ENCODE assay signal across 19 cellular contexts in the genomic region with DNA sequence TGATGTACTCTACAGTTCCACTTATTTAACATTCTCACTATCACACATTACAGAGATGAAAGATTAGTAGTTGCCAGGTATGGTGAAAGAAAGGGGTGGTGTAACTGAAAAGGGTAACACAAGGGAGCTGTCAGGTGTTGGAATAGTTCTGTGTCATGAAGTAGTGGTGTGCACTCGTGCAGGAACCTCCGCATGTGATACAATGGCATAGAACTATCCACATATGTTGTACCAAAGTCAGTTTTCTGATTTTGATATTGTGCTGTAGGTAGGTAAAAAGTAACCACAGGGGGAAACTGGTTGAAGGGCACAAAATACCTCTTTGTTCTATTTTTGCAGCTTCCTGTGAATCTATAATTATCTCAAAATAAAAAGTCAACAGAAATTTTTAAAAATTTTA. TPM values are rescaled to one million over a fixed set of nuclear protein-coding genes. Genes with fewer than 3 reads are reported as not detected.
DNase-seq lines count a peak whose midpoint lies in the region; ATAC-seq and TF ChIP-seq lines count a peak whose summit lies in the region.
"Had no signal": no experiment of that assay in that cellular context is flagged by ENCODE, and none has a peak within 500 bp of the region (broad histone marks: within the 10 kb centered on the region; RNA-seq: fewer than 3 reads in every experiment).

No MANE protein-coding gene starts in this region.

- H3K27me3 Mint-ChIP-seq in activated B cell treated with CpG ODN at 0.5 μM for 24 hours: no peaks in the 10 kb centered on the region
- H3K27me3 Mint-ChIP-seq in naive thymus-derived CD8-positive, alpha-beta T cell: peaks cover 0 to 2% (median 0%) of the 10 kb centered on the region in 5 donors

- peaks cover 2% of the 10 kb centered on the region for H3K36me3 Mint-ChIP-seq in activated B cell treated with CpG ODN at 0.5 μM for 24 hours (ENCODE audit: low read depth)
- H3K36me3 Mint-ChIP-seq in naive thymus-derived CD8-positive, alpha-beta T cell: peaks cover 0 to 2% (median 2%) of the 10 kb centered on the region in 3 donors

- peaks cover 67% of the 10 kb centered on the region for H3K4me1 Mint-ChIP-seq in activated B cell treated with CpG ODN at 0.5 μM for 24 hours
- H3K4me1 Mint-ChIP-seq in naive thymus-derived CD8-positive, alpha-beta T cell: peaks cover 9 to 40% (median 15%) of the 10 kb centered on the region in 4 donors

- no peaks in the 10 kb centered on the region for H3K9me2 ChIP-seq in DOHH2 (replicated peaks; ENCODE audit: control insufficient read depth, low read length)

- H3K4me3 ChIP-seq in DOHH2 (ENCODE audit: low read length): peak overlapping the region; percentile 40
- H3K4me3 ChIP-seq: K562, SJCRH30 had no signal

- no peaks in the 10 kb centered on the region for H4K20me1 ChIP-seq in DOHH2 (ENCODE audit: control insufficient read depth, insufficient read depth, low read depth, low read length)

- ATAC-seq in GM21723 (IDR thresholded peaks at IDR 0.05; ENCODE audit: unreplicated experiment): peak; percentile 50
- ATAC-seq in activated B cell treated with CpG ODN at 0.5 μM for 24 hours (ENCODE audit: low read depth): peak; percentile 35
- ATAC-seq in naive thymus-derived CD8-positive, alpha-beta T cell: peak; percentile 42 to 82
- no peak for ATAC-seq in GM18520 (IDR thresholded peaks at IDR 0.05; ENCODE audit: unreplicated experiment)
- ATAC-seq: K562 had no signal

- H3K9me3 Mint-ChIP-seq in activated B cell treated with CpG ODN at 0.5 μM for 24 hours: peaks cover 12% of the 10 kb centered on the region
- H3K9me3 Mint-ChIP-seq in naive thymus-derived CD8-positive, alpha-beta T cell: peaks cover 0 to 15% (median 4%) of the 10 kb centered on the region in 9 donors

- peak overlapping the region; percentile 65 for H3K27ac ChIP-seq in DOHH2 (ENCODE audit: low read depth, low read length)
- H3K27ac ChIP-seq: RWPE1, SJCRH30 had no signal

- peak overlapping the region; percentile 36 for H3K4me3 Mint-ChIP-seq in activated B cell treated with CpG ODN at 0.5 μM for 24 hours
- H3K4me3 Mint-ChIP-seq in naive thymus-derived CD8-positive, alpha-beta T cell: peak overlapping the region in 9 of 10 donors; percentile 31 to 79 (median 65)

- TF ChIP-seq CTCF in DOHH2 (IDR thresholded peaks at IDR 0.05; ENCODE audit: low read depth, low read length, poor library complexity, severe bottlenecking) (no peak), activated B cell treated with CpG ODN at 0.5 μM for 24 hours (IDR thresholded peaks at IDR 0.05) (no peak)

- POLR2A ChIA-PET in activated B cell treated with CpG ODN at 0.5 μM for 24 hours (lab: Charles Lee): interaction anchor here (0.7 to 1.2 kb wide), 3 partner anchors 12 to 97 kb away, joined by 5 to 8 read pairs (median 6); a partner anchor contains a TSS
- POLR2A ChIA-PET in naive thymus-derived CD8-positive, alpha-beta T cell (lab: Charles Lee): interaction anchor here (0.8 to 1.0 kb wide), 2 partner anchors 24 to 54 kb away, joined by 3 to 9 read pairs; a partner anchor contains a TSS

- no peak for DNase-seq in activated B cell treated with CpG ODN at 0.5 μM for 24 hours
- DNase-seq in naive thymus-derived CD8-positive, alpha-beta T cell: peak in 2 of 10 donors; percentile 21
- DNase-seq in cerebellum (ENCODE audit: low spot score): no peak
- DNase-seq in central memory CD4-positive, alpha-beta T cell: no peak
- DNase-seq: ACHN; AML-193; DND-41; GDM1; NCI-H1417 treated with DMSO at 0.1 percent for 48 hours; NCI-H1930; NCI-H2171 treated with DMSO at 0.1 percent for 48 hours; NCI-H446 treated with DMSO at 0.1 percent for 48 hours; NK-92 treated with Interleukin-12 subunit alpha and Interleukin-12 subunit beta, amount 100 ng/mL, for 24 hours; SJCRH30 had no signal

- intact Hi-C loops in activated B cell treated with CpG ODN at 0.5 μM for 24 hours (cut with micrococcal nuclease): loop anchor here (5.0 to 10.0 kb wide), 2 partner anchors 35 to 52 kb away; a partner anchor contains a TSS

- H3K27ac Mint-ChIP-seq in activated B cell treated with CpG ODN at 0.5 μM for 24 hours: peak overlapping the region; percentile 32
- peak overlapping the region in 5 of 10 donors; percentile 1 to 67 (median 38) for H3K27ac Mint-ChIP-seq in naive thymus-derived CD8-positive, alpha-beta T cell

- H3F3A ChIP-seq in DOHH2 (ENCODE audit: control insufficient read depth, insufficient read depth): peaks cover 21% of the 10 kb centered on the region

- no peaks in the 10 kb centered on the region for H3K79me2 ChIP-seq in DOHH2 (ENCODE audit: control insufficient read depth, low read length)

- peaks cover 89% of the 10 kb centered on the region for H3K4me1 ChIP-seq in DOHH2 (ENCODE audit: control insufficient read depth, low read length)
- H3K4me1 ChIP-seq: SJCRH30 had no signal

- CTCF ChIA-PET in activated B cell treated with CpG ODN at 0.5 μM for 24 hours (lab: Charles Lee): interaction anchor here (0.9 kb wide), 1 partner anchor 242 kb away, joined by 3 read pairs; no protein-coding TSS in a partner anchor

- H3K36me3 ChIP-seq in DOHH2 (ENCODE audit: control insufficient read depth, low read length): no peaks in the 10 kb centered on the region; the same call in 1 of the 2 replicates
- H3K36me3 ChIP-seq: SJCRH30 had no signal

- H3K4me2 ChIP-seq in DOHH2 (ENCODE audit: low read length): peak overlapping the region; percentile 53

- no peaks in the 10 kb centered on the region for H3K27me3 ChIP-seq in DOHH2 (ENCODE audit: control insufficient read depth, low read length)

- peaks cover 10% of the 10 kb centered on the region for H3K9me3 ChIP-seq in DOHH2 (ENCODE audit: control insufficient read depth, insufficient read depth, low read length)

RNA-seq across cellular contexts. Expression of a gene that starts 24.4 kb away (rescaled TPM):
- total RNA-seq in activated B cell treated with CpG ODN at 0.5 μM for 24 hours (1,996 and 2,528 TPM in 2 replicates), cerebellum (498 TPM)
- total RNA-seq in naive thymus-derived CD8-positive, alpha-beta T cell: 1,000 to 10,000 TPM; 2,102 to 2,162 TPM
- polyA plus RNA-seq in naive thymus-derived CD8-positive, alpha-beta T cell: 1,000 to 10,000 TPM; 7,933 to 9,149 (median 9,080) TPM

RNA-seq across cellular contexts. Expression of a gene that starts 43.6 kb away (rescaled TPM):
- 1.4 and 2.0 TPM in 2 replicates for total RNA-seq in activated B cell treated with CpG ODN at 0.5 μM for 24 hours
- total RNA-seq in naive thymus-derived CD8-positive, alpha-beta T cell: 1 to 10 TPM; 2.9 TPM
- 1 to 10 TPM in 2 of 3 donors, under 1 TPM in 1; 0.20 to 3.3 (median 1.7) TPM for polyA plus RNA-seq in naive thymus-derived CD8-positive, alpha-beta T cell
- total RNA-seq in cerebellum: 4.0 TPM

RNA-seq across cellular contexts. Expression of a gene that starts 55.4 kb away (rescaled TPM):
- total RNA-seq in activated B cell treated with CpG ODN at 0.5 μM for 24 hours (52.0 and 58.8 TPM in 2 replicates), cerebellum (38.6 TPM)
- total RNA-seq in naive thymus-derived CD8-positive, alpha-beta T cell: 10 to 100 TPM; 28.6 to 33.0 TPM
- polyA plus RNA-seq in naive thymus-derived CD8-positive, alpha-beta T cell: 10 to 100 TPM in 2 of 3 donors, 1 to 10 TPM in 1; 9.3 to 17.4 (median 14.7) TPM
